Comparison of ENCODE assay signal across 29 cellular contexts in the genomic region with DNA sequence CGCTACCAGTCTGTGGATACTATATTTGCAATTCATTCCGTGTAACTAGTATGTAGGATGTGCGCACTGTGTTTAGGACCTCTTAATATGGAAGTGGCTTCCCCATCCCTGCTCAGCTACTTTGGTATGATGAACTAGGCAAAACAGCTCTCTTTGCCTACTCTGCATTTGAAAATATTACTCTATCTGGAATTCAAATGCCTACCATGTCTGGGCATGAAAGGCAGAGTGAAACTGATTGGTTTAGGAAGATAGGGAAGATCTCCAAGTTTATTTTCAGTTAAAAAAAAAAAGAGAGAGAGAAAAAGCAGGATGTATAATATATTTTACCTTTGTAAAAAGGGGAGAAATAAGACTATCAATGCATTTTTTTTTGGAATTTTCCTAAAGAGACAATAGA.
"Had no signal": no experiment of that assay in that cellular context is flagged by ENCODE, and none has a peak within 500 bp of the region (broad histone marks: within the 10 kb centered on the region; RNA-seq: fewer than 3 reads in every experiment).

No MANE protein-coding gene starts in this region.

- H3K9me3 ChIP-seq: ascending aorta, body of pancreas had no signal

- H3K36me3 ChIP-seq: ascending aorta, cardiac muscle cell had no signal

- H3K4me3 ChIP-seq: ascending aorta, body of pancreas, cardiac muscle cell, K562 had no signal

- H3K27ac Mint-ChIP-seq: activated B cell treated with CpG ODN at 0.5 μM for 24 hours; activated CD4-positive, alpha-beta T cell treated with anti-CD3 and anti-CD28 coated beads, Interleukin-2, amount 10 ng/mL, durations not matched to agents 24 days and 14 days; activated CD8-positive, alpha-beta memory T cell treated with anti-CD3 and anti-CD28 coated beads, Interleukin-2, amount 10 ng/mL, durations not matched to agents 7 days and 5 days; activated naive CD4-positive, alpha-beta T cell treated with anti-CD3 and anti-CD28 coated beads, Interleukin-2, amount 50 U/mL, for 72 hours; activated naive CD8-positive, alpha-beta T cell treated with anti-CD3 and anti-CD28 coated beads, Interleukin-2, amount 50 U/mL, for 24 hours; activated T-cell treated with anti-CD3 and anti-CD28 coated beads, Interleukin-2, amount 50 U/mL, for 24 hours; activated T-helper 1 cell treated with anti-CD3 and anti-CD28 coated beads, Interleukin-12 subunit alpha, Interleukin-12 subunit beta, Interleukin-2, Interleukin-4 antibody, amounts not matched to agents 30 ng/mL and 10 ng/mL and 1 ng/mL, durations not matched to agents 14 hours and 24 hours and 36 hours had no signal

- H3K27me3 Mint-ChIP-seq: activated CD4-positive, alpha-beta T cell treated with anti-CD3 and anti-CD28 coated beads, Interleukin-2, amount 10 ng/mL, durations not matched to agents 24 days and 14 days had no signal

- H3K27me3 ChIP-seq: ascending aorta, body of pancreas, cardiac muscle cell had no signal

- H3K27ac ChIP-seq: ascending aorta, cardiac muscle cell had no signal

- DNase-seq: activated B cell treated with CpG ODN at 0.5 μM for 24 hours; activated CD4-positive, alpha-beta T cell treated with anti-CD3 and anti-CD28 coated beads for 1 hour; activated CD4-positive, alpha-beta T cell treated with anti-CD3 and anti-CD28 coated beads, Interleukin-2, amount 10 ng/mL, durations not matched to agents 24 days and 14 days; activated CD4-positive, alpha-beta T cell treated with anti-CD3 and anti-CD28 coated beads, Interleukin-2, amount 50 U/mL, for 48 hours; activated CD8-positive, alpha-beta memory T cell treated with anti-CD3 and anti-CD28 coated beads, Interleukin-2, amount 10 ng/mL, durations not matched to agents 7 days and 5 days; activated effector memory CD4-positive, alpha-beta T cell treated with Interleukin-2 at 50 U/mL for 16 hours; activated naive CD4-positive, alpha-beta T cell; activated naive CD8-positive, alpha-beta T cell treated with anti-CD3 and anti-CD28 coated beads, Interleukin-2, amount 50 U/mL, for 24 hours; activated T-cell treated with anti-CD3 and anti-CD28 coated beads, Interleukin-2, amount 50 U/mL, for 24 hours; amniotic stem cell; body of pancreas; Karpas-422; NCI-H1048; NCI-H146; NCI-H187 treated with DMSO at 0.1 percent for 48 hours; NCI-H2081 treated with DMSO at 0.1 percent for 48 hours; NCI-H2171; NCI-H2227 treated with DMSO at 0.1 percent for 48 hours; NCI-H446 treated with DMSO at 0.1 percent for 48 hours; NCI-H524 treated with DMSO at 0.1 percent for 48 hours; NCI-H82; SHP77 treated with DMSO at 0.1 percent for 48 hours; T-helper 2 cell; T1000 had no signal

- ATAC-seq: activated CD8-positive, alpha-beta memory T cell treated with anti-CD3 and anti-CD28 coated beads, Interleukin-2, amount 10 ng/mL, durations not matched to agents 7 days and 5 days; activated naive CD4-positive, alpha-beta T cell treated with anti-CD3 and anti-CD28 coated beads, Interleukin-2, amount 50 U/mL, for 72 hours; activated naive CD8-positive, alpha-beta T cell treated with anti-CD3 and anti-CD28 coated beads, Interleukin-2, amount 50 U/mL, for 24 hours; body of pancreas; K562 had no signal

- H3K4me1 Mint-ChIP-seq: activated B cell treated with CpG ODN at 0.5 μM for 24 hours; activated CD4-positive, alpha-beta T cell treated with anti-CD3 and anti-CD28 coated beads, Interleukin-2, amount 10 ng/mL, durations not matched to agents 24 days and 14 days; activated CD8-positive, alpha-beta memory T cell treated with anti-CD3 and anti-CD28 coated beads, Interleukin-2, amount 10 ng/mL, durations not matched to agents 7 days and 5 days; activated naive CD8-positive, alpha-beta T cell treated with anti-CD3 and anti-CD28 coated beads, Interleukin-2, amount 50 U/mL, for 24 hours had no signal

- H3K4me3 Mint-ChIP-seq: activated B cell treated with CpG ODN at 0.5 μM for 24 hours; activated CD4-positive, alpha-beta T cell treated with anti-CD3 and anti-CD28 coated beads, Interleukin-2, amount 10 ng/mL, durations not matched to agents 24 days and 14 days; activated CD8-positive, alpha-beta memory T cell treated with anti-CD3 and anti-CD28 coated beads, Interleukin-2, amount 10 ng/mL, durations not matched to agents 7 days and 5 days; activated naive CD8-positive, alpha-beta T cell treated with anti-CD3 and anti-CD28 coated beads, Interleukin-2, amount 50 U/mL, for 24 hours; activated T-cell treated with anti-CD3 and anti-CD28 coated beads, Interleukin-2, amount 50 U/mL, for 24 hours; activated T-helper 1 cell treated with anti-CD3 and anti-CD28 coated beads, Interleukin-12 subunit alpha, Interleukin-12 subunit beta, Interleukin-2, Interleukin-4 antibody, amounts not matched to agents 30 ng/mL and 10 ng/mL and 1 ng/mL, durations not matched to agents 14 hours and 24 hours and 36 hours had no signal
